ENCODE assay signal across 16 cellular contexts in the genomic region with DNA sequence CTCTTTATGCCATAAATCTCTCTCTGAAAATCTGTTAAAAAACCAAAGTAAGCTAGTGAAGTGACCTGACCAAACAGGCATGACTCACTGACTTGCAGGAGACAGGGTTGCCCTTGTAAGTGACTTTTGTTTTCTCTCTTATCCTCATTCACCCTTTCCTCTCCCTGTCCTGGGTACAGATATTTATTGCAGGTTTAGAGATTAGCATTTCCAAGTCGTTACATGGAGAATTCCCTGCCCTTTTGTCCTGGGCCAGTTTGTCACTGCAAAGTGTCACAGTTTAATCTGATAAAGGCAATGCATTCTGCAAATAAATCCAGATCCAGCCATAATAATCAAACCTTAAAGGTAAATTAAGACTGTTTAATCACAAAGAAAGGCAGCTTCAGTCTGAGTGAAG.
DNase-seq lines count a peak whose midpoint lies in the region; ATAC-seq, FAIRE-seq and TF ChIP-seq lines count a peak whose summit lies in the region.
"Had no signal": no experiment of that assay in that cellular context is flagged by ENCODE, and none has a peak within 500 bp of the region (broad histone marks: within the 10 kb centered on the region; RNA-seq: fewer than 3 reads in every experiment).

No MANE protein-coding gene starts in this region.

- no peak for TF ChIP-seq EP300 in esophagus muscularis mucosa (IDR thresholded peaks at IDR 0.05)

- no peak for ATAC-seq in RWPE2 (ENCODE audit: low read depth)
- ATAC-seq in CD8-positive, alpha-beta T cell, result no peak
- ATAC-seq in GM18868 (IDR thresholded peaks at IDR 0.05; ENCODE audit: unreplicated experiment), result no peak
- no peak for ATAC-seq in WTC11
- ATAC-seq: GM12878, K562 had no signal

- H3K36me3 ChIP-seq in RWPE2 (ENCODE audit: low read depth), result no peaks in the 10 kb centered on the region
- H3K36me3 ChIP-seq in esophagus muscularis mucosa, result no peaks in the 10 kb centered on the region
- H3K36me3 ChIP-seq in small intestine (ENCODE audit: control insufficient read depth in 2 of 2, insufficient read depth in 2 of 2, low read length in 2 of 2), result no peaks in the 10 kb centered on the region
- H3K36me3 ChIP-seq in CD8-positive, alpha-beta T cell (ENCODE audit: insufficient read depth, low read length), result no peaks in the 10 kb centered on the region
- H3K36me3 ChIP-seq: BLaER1 treated with 17β-estradiol and CSF1 and Interleukin-3, amounts not matched to agents 10 nM and 100 nM had no signal

- DNase-seq in Caki2 (ENCODE audit: low read depth), result peak; percentile 3
- no peak for DNase-seq in RWPE2 (ENCODE audit: low spot score)
- peak; percentile 26 for DNase-seq in esophagus muscularis mucosa (ENCODE audit: extremely low spot score)
- DNase-seq in small intestine, result peak; percentile 96
- DNase-seq in CD8-positive, alpha-beta T cell, result no peak
- no peak for DNase-seq in WTC11 (ENCODE audit: low spot score)
- DNase-seq: ACHN; CD4-positive, CD25-positive, alpha-beta regulatory T cell; GF-D8; GM23248; H7 had no signal

- H3K4me1 Mint-ChIP-seq in CD8-positive, alpha-beta T cell (ENCODE audit: low read depth), result no peaks in the 10 kb centered on the region
- peaks cover 10% of the 10 kb centered on the region for H3K4me1 Mint-ChIP-seq in WTC11
- H3K4me1 Mint-ChIP-seq: CD4-positive, CD25-positive, alpha-beta regulatory T cell had no signal

- 28% methylated on average over 1 of the region's 1 CpG for WGBS in esophagus muscularis mucosa
- WGBS in small intestine, 3 donors, result 3 to 11% (median 5%) methylated on average over 1 of the region's 1 CpG

- peak overlapping the region; percentile 8 for H3K27ac ChIP-seq in RWPE2 (ENCODE audit: poor library complexity, severe bottlenecking)
- H3K27ac ChIP-seq in esophagus muscularis mucosa (replicated peaks in 1 of 4), result no peak overlapping the region
- H3K27ac ChIP-seq in small intestine (ENCODE audit: low read depth in 1 of 2, low read length in 1 of 2), result peak overlapping the region in 1 of 2 donors; percentile 24
- no peak overlapping the region for H3K27ac ChIP-seq in CD8-positive, alpha-beta T cell (ENCODE audit: low read depth, low read length)
- H3K27ac ChIP-seq: BLaER1 treated with 17β-estradiol and CSF1 and Interleukin-3, amounts not matched to agents 10 nM and 100 nM; GM23248 had no signal

- in situ Hi-C loops in Caki2 (cut with HindIII; ENCODE audit: low pct_unique_long_range_greater_than_20kb, low sequenced_read_pairs), result no loop called here

- intact Hi-C loops in esophagus muscularis mucosa (cut with DNase I), result no loop called here
- intact Hi-C loops in CD8-positive, alpha-beta T cell (cut with DNase I, micrococcal nuclease), result no loop called here

- H3K36me3 Mint-ChIP-seq in CD8-positive, alpha-beta T cell, result no peaks in the 10 kb centered on the region
- H3K36me3 Mint-ChIP-seq in WTC11, result no peaks in the 10 kb centered on the region
- H3K36me3 Mint-ChIP-seq: CD4-positive, CD25-positive, alpha-beta regulatory T cell had no signal

- H3K9me3 ChIP-seq in RWPE2 (ENCODE audit: severe bottlenecking) (peaks cover 3% of the 10 kb centered on the region), esophagus muscularis mucosa (no peaks in the 10 kb centered on the region), small intestine (ENCODE audit: control insufficient read depth, low read depth) (no peaks in the 10 kb centered on the region)
- no peaks in the 10 kb centered on the region for H3K9me3 ChIP-seq in CD8-positive, alpha-beta T cell (ENCODE audit: low read length)

- FAIRE-seq in small intestine (lab: Jason Lieb, UNC), result no peak
- FAIRE-seq: GM12878, GM18507, K562 had no signal

- H3K4me3 ChIP-seq in RWPE2 (ENCODE audit: severe bottlenecking), result no peak overlapping the region
- H3K4me3 ChIP-seq in esophagus muscularis mucosa, result no peak overlapping the region
- no peak overlapping the region for H3K4me3 ChIP-seq in small intestine (ENCODE audit: low read depth in 1 of 2, low read length in 2 of 2)
- H3K4me3 ChIP-seq in CD8-positive, alpha-beta T cell (ENCODE audit: low read depth, low read length), result no peak overlapping the region
- H3K4me3 ChIP-seq: BLaER1 treated with 17β-estradiol and CSF1 and Interleukin-3, amounts not matched to agents 10 nM and 100 nM; GM12878; GM23248; K562 had no signal

- TF ChIP-seq POLR2A in esophagus muscularis mucosa (IDR thresholded peaks at IDR 0.05; ENCODE audit: low read depth), result no peak

- H3K27me3 ChIP-seq in RWPE2 (ENCODE audit: insufficient read depth, poor library complexity, severe bottlenecking) (no peaks in the 10 kb centered on the region), esophagus muscularis mucosa (no peaks in the 10 kb centered on the region), small intestine (ENCODE audit: control insufficient read depth in 2 of 2, insufficient read depth in 2 of 2, low read length in 2 of 2) (no peaks in the 10 kb centered on the region)
- H3K27me3 ChIP-seq in CD8-positive, alpha-beta T cell (ENCODE audit: insufficient read depth, low read length), result no peaks in the 10 kb centered on the region
- H3K27me3 ChIP-seq: BLaER1 treated with 17β-estradiol and CSF1 and Interleukin-3, amounts not matched to agents 10 nM and 100 nM had no signal

- H3K4me3 Mint-ChIP-seq in CD8-positive, alpha-beta T cell, result no peak overlapping the region
- H3K4me3 Mint-ChIP-seq in WTC11, result no peak overlapping the region
- H3K4me3 Mint-ChIP-seq: CD4-positive, CD25-positive, alpha-beta regulatory T cell had no signal

- CTCF ChIA-PET in CD8-positive, alpha-beta T cell (lab: Charles Lee), result no interaction called here
- CTCF ChIA-PET in WTC11 (lab: Charles Lee), result no interaction called here

- TF ChIP-seq CTCF in RWPE2 (IDR thresholded peaks at IDR 0.05; ENCODE audit: poor library complexity, severe bottlenecking) (no peak), esophagus muscularis mucosa (IDR thresholded peaks at IDR 0.05) (no peak), WTC11 (IDR thresholded peaks at IDR 0.05) (no peak)
- no peak for TF ChIP-seq CTCF in CD8-positive, alpha-beta T cell (IDR thresholded peaks at IDR 0.05)

- H3K9me3 Mint-ChIP-seq in CD8-positive, alpha-beta T cell, result peaks cover 9% of the 10 kb centered on the region
- peaks cover 16% of the 10 kb centered on the region for H3K9me3 Mint-ChIP-seq in WTC11

- H3K27me3 Mint-ChIP-seq in CD8-positive, alpha-beta T cell (ENCODE audit: low read depth), result no peaks in the 10 kb centered on the region
- no peaks in the 10 kb centered on the region; the same call in 1 of the 2 replicates for H3K27me3 Mint-ChIP-seq in WTC11 (ENCODE audit: low read depth)
- H3K27me3 Mint-ChIP-seq: CD4-positive, CD25-positive, alpha-beta regulatory T cell had no signal

- POLR2A ChIA-PET in CD8-positive, alpha-beta T cell (lab: Charles Lee), result no interaction called here
- POLR2A ChIA-PET in WTC11 (lab: Charles Lee), result no interaction called here

- H3K27ac Mint-ChIP-seq in CD8-positive, alpha-beta T cell, result no peak overlapping the region
- H3K27ac Mint-ChIP-seq in WTC11, result no peak overlapping the region
- H3K27ac Mint-ChIP-seq: CD4-positive, CD25-positive, alpha-beta regulatory T cell had no signal

- peaks cover 28% of the 10 kb centered on the region for H3K4me1 ChIP-seq in RWPE2 (ENCODE audit: insufficient read depth, poor library complexity, severe bottlenecking)
- H3K4me1 ChIP-seq in esophagus muscularis mucosa, result no peaks in the 10 kb centered on the region
- H3K4me1 ChIP-seq in small intestine (ENCODE audit: control insufficient read depth in 2 of 2, insufficient read depth in 1 of 2, low read depth in 1 of 2, low read length in 1 of 2), result peaks cover 0 to 5% of the 10 kb centered on the region in 2 donors
- no peaks in the 10 kb centered on the region for H3K4me1 ChIP-seq in CD8-positive, alpha-beta T cell (ENCODE audit: insufficient read depth, low read length)

TF ChIP-seq in WTC11, 78 proteins besides CTCF, POLR2A, EP300 and RAD21:
- TF ChIP-seq, protein P1, sequence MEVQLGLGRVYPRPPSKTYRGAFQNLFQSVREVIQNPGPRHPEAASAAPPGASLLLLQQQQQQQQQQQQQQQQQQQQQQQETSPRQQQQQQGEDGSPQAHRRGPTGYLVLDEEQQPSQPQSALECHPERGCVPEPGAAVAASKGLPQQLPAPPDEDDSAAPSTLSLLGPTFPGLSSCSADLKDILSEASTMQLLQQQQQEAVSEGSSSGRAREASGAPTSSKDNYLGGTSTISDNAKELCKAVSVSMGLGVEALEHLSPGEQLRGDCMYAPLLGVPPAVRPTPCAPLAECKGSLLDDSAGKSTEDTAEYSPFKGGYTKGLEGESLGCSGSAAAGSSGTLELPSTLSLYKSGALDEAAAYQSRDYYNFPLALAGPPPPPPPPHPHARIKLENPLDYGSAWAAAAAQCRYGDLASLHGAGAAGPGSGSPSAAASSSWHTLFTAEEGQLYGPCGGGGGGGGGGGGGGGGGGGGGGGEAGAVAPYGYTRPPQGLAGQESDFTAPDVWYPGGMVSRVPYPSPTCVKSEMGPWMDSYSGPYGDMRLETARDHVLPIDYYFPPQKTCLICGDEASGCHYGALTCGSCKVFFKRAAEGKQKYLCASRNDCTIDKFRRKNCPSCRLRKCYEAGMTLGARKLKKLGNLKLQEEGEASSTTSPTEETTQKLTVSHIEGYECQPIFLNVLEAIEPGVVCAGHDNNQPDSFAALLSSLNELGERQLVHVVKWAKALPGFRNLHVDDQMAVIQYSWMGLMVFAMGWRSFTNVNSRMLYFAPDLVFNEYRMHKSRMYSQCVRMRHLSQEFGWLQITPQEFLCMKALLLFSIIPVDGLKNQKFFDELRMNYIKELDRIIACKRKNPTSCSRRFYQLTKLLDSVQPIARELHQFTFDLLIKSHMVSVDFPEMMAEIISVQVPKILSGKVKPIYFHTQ (CRISPR knock-in tag; IDR thresholded peaks at IDR 0.05), result no peak
- TF ChIP-seq KAT7 (CRISPR knock-in tag; IDR thresholded peaks at IDR 0.05; ENCODE audit: borderline replicate concordance) (no peak), ZNF671 (CRISPR knock-in tag; IDR thresholded peaks at IDR 0.05) (no peak)
- TF ChIP-seq, protein P2, sequence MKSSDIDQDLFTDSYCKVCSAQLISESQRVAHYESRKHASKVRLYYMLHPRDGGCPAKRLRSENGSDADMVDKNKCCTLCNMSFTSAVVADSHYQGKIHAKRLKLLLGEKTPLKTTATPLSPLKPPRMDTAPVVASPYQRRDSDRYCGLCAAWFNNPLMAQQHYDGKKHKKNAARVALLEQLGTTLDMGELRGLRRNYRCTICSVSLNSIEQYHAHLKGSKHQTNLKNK (CRISPR knock-in tag; IDR thresholded peaks at IDR 0.05), result no peak

Comparison
In these comparisons a context has a peak if more than half of its experiments do, and no peak if none do; other contexts are left out.
1. DNase-seq: peak in Caki2 (single experiment), esophagus muscularis mucosa (single experiment) and small intestine (single experiment); none in RWPE2 (single experiment), CD8-positive, alpha-beta T cell (0 of 7) and WTC11 (single experiment).